Comparison of ENCODE assay signal across 22 cellular contexts in the genomic region with DNA sequence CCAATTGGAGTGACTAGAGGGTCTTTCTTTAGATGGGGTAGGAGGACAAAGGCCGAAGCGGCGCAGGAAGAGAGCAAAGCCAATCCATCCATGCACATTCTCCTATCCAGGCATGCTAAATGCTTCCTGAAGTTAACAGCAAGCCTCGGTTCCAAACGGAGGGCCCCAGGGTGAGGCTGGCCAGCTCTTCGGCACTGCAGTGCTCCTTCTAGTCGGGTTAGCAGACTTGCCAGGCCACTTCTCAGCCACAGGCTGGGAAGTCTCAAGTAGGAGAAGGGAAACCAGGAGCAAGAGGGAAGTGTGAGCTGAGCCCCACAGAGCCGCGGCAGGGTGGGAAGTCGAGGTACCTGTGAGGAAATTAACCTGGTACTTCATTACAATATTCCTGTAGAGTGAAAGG.
A peak's percentile ranks its signal among the peaks of the same experiment; 100 is the strongest.
DNase-seq lines count a peak whose midpoint lies in the region; ATAC-seq, FAIRE-seq and TF ChIP-seq lines count a peak whose summit lies in the region.
"Had no signal": no experiment of that assay in that cellular context is flagged by ENCODE, and none has a peak within 500 bp of the region (broad histone marks: within the 10 kb centered on the region; RNA-seq: fewer than 3 reads in every experiment).

No MANE protein-coding gene starts in this region.

- FAIRE-seq in astrocyte (lab: Jason Lieb, UNC) (no peak), keratinocyte (lab: Jason Lieb, UNC) (no peak)
- FAIRE-seq: GM12892 had no signal

- no peak for ATAC-seq in GM21786 (IDR thresholded peaks at IDR 0.05; ENCODE audit: unreplicated experiment)
- no peak for ATAC-seq in HG02840 (IDR thresholded peaks at IDR 0.05; ENCODE audit: low FRiP score, unreplicated experiment)
- ATAC-seq: naive thymus-derived CD4-positive, alpha-beta T cell; stimulated activated naive B cell treated with anti-CD40 and anti-IgM and Interleukin-4, amounts not matched to agents 10 μg/mL and 1 μg/mL and 100 μg/mL, for 72 hours had no signal

- H3K9me3 Mint-ChIP-seq in astrocyte (ENCODE audit: unreplicated experiment), result no peaks in the 10 kb centered on the region
- H3K9me3 Mint-ChIP-seq: endodermal cell; naive thymus-derived CD4-positive, alpha-beta T cell; stimulated activated naive B cell treated with anti-CD40 and anti-IgM and Interleukin-4, amounts not matched to agents 10 μg/mL and 1 μg/mL and 100 μg/mL, for 72 hours had no signal

- H3K9me3 ChIP-seq in astrocyte (ENCODE audit: insufficient read depth, low read depth, low read length) (no peaks in the 10 kb centered on the region), keratinocyte (ENCODE audit: control insufficient read depth, low read depth, low read length) (no peaks in the 10 kb centered on the region), smooth muscle cell (replicated peaks; ENCODE audit: low read depth) (no peaks in the 10 kb centered on the region)
- H3K9me3 ChIP-seq: prostate gland, vagina had no signal

- H3K4me3 ChIP-seq in astrocyte (ENCODE audit: insufficient read depth, low read depth, low read length), result no peak overlapping the region
- H3K4me3 ChIP-seq in keratinocyte (ENCODE audit: control insufficient read depth in 2 of 3, extremely low read depth in 1 of 3, insufficient read depth in 2 of 3, low read depth in 1 of 3, low read length in 3 of 3), result peak overlapping the region in 1 of 3 experiments; percentile 4
- no peak overlapping the region for H3K4me3 ChIP-seq in smooth muscle cell
- H3K4me3 ChIP-seq: prostate gland, vagina had no signal

- TF ChIP-seq CTCF in astrocyte (IDR thresholded peaks at IDR 0.05; ENCODE audit: insufficient read depth, low read depth, low read length), result no peak
- no peak for TF ChIP-seq CTCF in keratinocyte (optimal IDR thresholded peaks at IDR 0.05 in 1 of 3, IDR thresholded peaks at IDR 0.05 in 1 of 3, conservative IDR thresholded peaks at IDR 0.05 in 1 of 3; ENCODE audit: extremely low read depth in 1 of 3, insufficient read depth in 2 of 3, low read length in 3 of 3)
- no peak for TF ChIP-seq CTCF in smooth muscle cell (IDR thresholded peaks at IDR 0.05; ENCODE audit: borderline replicate concordance, insufficient read depth, poor library complexity, severe bottlenecking)

- peak overlapping the region; percentile 75 for H3K4me2 ChIP-seq in astrocyte (ENCODE audit: low read length)
- H3K4me2 ChIP-seq in keratinocyte (ENCODE audit: control insufficient read depth, extremely low read depth, insufficient read depth, low read depth, low read length), result peak overlapping the region; percentile 73
- peak overlapping the region; percentile 55 for H3K4me2 ChIP-seq in smooth muscle cell

- H3K4me1 ChIP-seq in astrocyte (ENCODE audit: insufficient read depth, low read length) (peaks cover 23% of the 10 kb centered on the region), keratinocyte (ENCODE audit: control insufficient read depth, extremely low read depth, insufficient read depth, low read length) (peaks cover 21% of the 10 kb centered on the region), smooth muscle cell (ENCODE audit: low read depth) (peaks cover 22% of the 10 kb centered on the region)

- H3K27me3 ChIP-seq in astrocyte (ENCODE audit: insufficient read depth, low read length), result no peaks in the 10 kb centered on the region
- H3K27me3 ChIP-seq in keratinocyte (ENCODE audit: control insufficient read depth, extremely low read depth, insufficient read depth, low read length), result no peaks in the 10 kb centered on the region
- no peaks in the 10 kb centered on the region for H3K27me3 ChIP-seq in smooth muscle cell (ENCODE audit: low read depth)
- H3K27me3 ChIP-seq: foreskin keratinocyte, vagina had no signal

- H2AFZ ChIP-seq in astrocyte (ENCODE audit: low read depth, low read length) (no peak overlapping the region), keratinocyte (ENCODE audit: control insufficient read depth, low read length) (peak overlapping the region; percentile 35), smooth muscle cell (ENCODE audit: low read depth) (no peak overlapping the region)

- H3K9ac ChIP-seq in astrocyte (ENCODE audit: low read length) (no peak overlapping the region), keratinocyte (ENCODE audit: control insufficient read depth, extremely low read depth, insufficient read depth, low read length) (no peak overlapping the region), smooth muscle cell (ENCODE audit: low read depth) (no peak overlapping the region)

- H3F3A ChIP-seq in smooth muscle cell (ENCODE audit: low read depth), result peaks cover 35% of the 10 kb centered on the region

- in situ Hi-C loops in G401 (cut with HindIII; ENCODE audit: low sequenced_read_pairs), result no loop called here

- H3K4me1 Mint-ChIP-seq in astrocyte (ENCODE audit: low read depth, unreplicated experiment), result peaks cover 28% of the 10 kb centered on the region
- H3K4me1 Mint-ChIP-seq: naive thymus-derived CD4-positive, alpha-beta T cell; stimulated activated naive B cell treated with anti-CD40 and anti-IgM and Interleukin-4, amounts not matched to agents 10 μg/mL and 1 μg/mL and 100 μg/mL, for 72 hours had no signal

- DNase-seq in G401 (ENCODE audit: low spot score) (peak; percentile 40), astrocyte (ENCODE audit: low read depth) (no peak), keratinocyte (ENCODE audit: low read depth, low spot score) (no peak), smooth muscle cell (lab: John Stamatoyannopoulos, UW; ENCODE audit: unreplicated experiment) (no peak), ureter (ENCODE audit: low spot score) (no peak)
- DNase-seq in activated T-cell treated with anti-CD3 and anti-CD28 coated beads, Interleukin-2, amount 50 U/mL, for 48 hours, result no peak
- DNase-seq: activated CD4-positive, CD25-positive, alpha-beta regulatory T cell; activated effector memory CD4-positive, alpha-beta T cell treated with anti-CD3 and anti-CD28 coated beads, Interleukin-2, amount 50 U/mL, for 16 hours; endodermal cell; GF-D8; naive thymus-derived CD4-positive, alpha-beta T cell; NCI-H1930; NCI-H446; SIG-M5; stimulated activated naive B cell treated with anti-CD40 and anti-IgM and Interleukin-4, amounts not matched to agents 10 μg/mL and 1 μg/mL and 100 μg/mL, for 72 hours; T-helper 2 cell had no signal

- no peak overlapping the region for H3K4me3 Mint-ChIP-seq in astrocyte (ENCODE audit: unreplicated experiment)
- H3K4me3 Mint-ChIP-seq: endodermal cell; naive thymus-derived CD4-positive, alpha-beta T cell; stimulated activated naive B cell treated with anti-CD40 and anti-IgM and Interleukin-4, amounts not matched to agents 10 μg/mL and 1 μg/mL and 100 μg/mL, for 72 hours had no signal

- no peak overlapping the region for H3K27ac ChIP-seq in astrocyte (ENCODE audit: low read depth, low read length)
- H3K27ac ChIP-seq in keratinocyte (ENCODE audit: control insufficient read depth, insufficient read depth, low read length), result no peak overlapping the region
- H3K27ac ChIP-seq in smooth muscle cell (ENCODE audit: low read depth), result peak overlapping the region; percentile 34
- H3K27ac ChIP-seq: foreskin keratinocyte, prostate gland, vagina had no signal

- no peaks in the 10 kb centered on the region for H3K36me3 Mint-ChIP-seq in astrocyte (ENCODE audit: low read depth, unreplicated experiment)
- H3K36me3 Mint-ChIP-seq: naive thymus-derived CD4-positive, alpha-beta T cell; stimulated activated naive B cell treated with anti-CD40 and anti-IgM and Interleukin-4, amounts not matched to agents 10 μg/mL and 1 μg/mL and 100 μg/mL, for 72 hours had no signal

- dilution Hi-C loops in keratinocyte (cut with MboI; ENCODE audit: extremely low pct_ligation_motif_present, low sequenced_read_pairs), result no loop called here

- H3K79me2 ChIP-seq in astrocyte (ENCODE audit: insufficient read depth, low read length) (no peaks in the 10 kb centered on the region), keratinocyte (ENCODE audit: control insufficient read depth, insufficient read depth, low read length) (no peaks in the 10 kb centered on the region), smooth muscle cell (ENCODE audit: low read depth) (no peaks in the 10 kb centered on the region)

- H3K27me3 Mint-ChIP-seq in astrocyte (ENCODE audit: low read depth, unreplicated experiment), result no peaks in the 10 kb centered on the region

- no peaks in the 10 kb centered on the region for H4K20me1 ChIP-seq in astrocyte (ENCODE audit: insufficient read depth, low read length)
- no peaks in the 10 kb centered on the region for H4K20me1 ChIP-seq in keratinocyte (ENCODE audit: control insufficient read depth, extremely low read depth, insufficient read depth, low read length)
- H4K20me1 ChIP-seq in smooth muscle cell (ENCODE audit: low read depth), result no peaks in the 10 kb centered on the region

- peak overlapping the region; percentile 47 for H3K27ac Mint-ChIP-seq in astrocyte (ENCODE audit: unreplicated experiment)
- H3K27ac Mint-ChIP-seq: endodermal cell; naive thymus-derived CD4-positive, alpha-beta T cell; stimulated activated naive B cell treated with anti-CD40 and anti-IgM and Interleukin-4, amounts not matched to agents 10 μg/mL and 1 μg/mL and 100 μg/mL, for 72 hours had no signal

- H3K36me3 ChIP-seq in astrocyte (ENCODE audit: insufficient read depth, low read length) (no peaks in the 10 kb centered on the region), keratinocyte (ENCODE audit: control insufficient read depth in 2 of 2, extremely low read depth in 1 of 2, insufficient read depth in 2 of 2, low read length in 2 of 2) (no peaks in the 10 kb centered on the region), smooth muscle cell (ENCODE audit: low read depth) (no peaks in the 10 kb centered on the region)
- H3K36me3 ChIP-seq: prostate gland, vagina had no signal

- H3K9me1 ChIP-seq in keratinocyte (ENCODE audit: control insufficient read depth, extremely low read depth, insufficient read depth, low read length), result peaks cover 5% of the 10 kb centered on the region

- WGBS in smooth muscle cell (ENCODE audit: low lambda C conversion rate), result 58% methylated on average over 10 of the region's 10 CpGs
